In genomic region chr10:5524721-5525531, GRCh38 we compare ENCODE assay signal across 1 cellular context.
TF ChIP-seq lines count a peak whose summit lies in the region.

CALML3 (plus strand) TSS chr10:5524961; CDS start chr10:5525086, 125 bp downstream.

TF ChIP-seq in K562, 482 proteins besides CTCF, POLR2A, EP300 and RAD21 (continued from another document):
- TF ChIP-seq PRDM10 (IDR thresholded peaks at IDR 0.05; ENCODE audit: partially characterized antibody) = no peak
- no peak for TF ChIP-seq EWSR1 (IDR thresholded peaks at IDR 0.05; ENCODE audit: borderline replicate concordance, low read depth, partially characterized antibody)
- TF ChIP-seq ZNF41 (CRISPR knock-in tag; conservative IDR thresholded peaks at IDR 0.05) = no peak
- TF ChIP-seq HNRNPL (IDR thresholded peaks at IDR 0.05; ENCODE audit: low read depth, low read length) = no peak
- TF ChIP-seq MCM7 (IDR thresholded peaks at IDR 0.05) = no peak
- TF ChIP-seq TEAD2 (tag; IDR thresholded peaks at IDR 0.05) = no peak
- TF ChIP-seq ARNT (IDR thresholded peaks at IDR 0.05) = no peak
- TF ChIP-seq KAT2B (IDR thresholded peaks at IDR 0.05; ENCODE audit: low read depth, low read length) = no peak
- no peak for TF ChIP-seq ZNF124 (CRISPR knock-in tag; IDR thresholded peaks at IDR 0.05)
- TF ChIP-seq ZBTB7A (IDR thresholded peaks at IDR 0.05; ENCODE audit: borderline replicate concordance, control insufficient read depth, low read depth, low read length) = no peak
- no peak for TF ChIP-seq YY1 (IDR thresholded peaks at IDR 0.05; ENCODE audit: borderline replicate concordance in 1 of 3, control insufficient read depth in 1 of 3, extremely low read depth in 1 of 3, insufficient read depth in 3 of 3, insufficient read length in 1 of 3, insufficient replicate concordance in 2 of 3, low read depth in 1 of 3, low read length in 2 of 3)
- no peak for TF ChIP-seq OTX1 (CRISPR knock-in tag; IDR thresholded peaks at IDR 0.05)
- no peak for TF ChIP-seq ZBTB17 (CRISPR knock-in tag; IDR thresholded peaks at IDR 0.05)
- no peak for TF ChIP-seq MCM5 (IDR thresholded peaks at IDR 0.05; ENCODE audit: low read depth)
- TF ChIP-seq ZNF444 (CRISPR knock-in tag; IDR thresholded peaks at IDR 0.05) = no peak
